In genomic region chr12:113676547-113676946, GRCh38 we compare ENCODE assay signal across 11 cellular contexts.
"Had no signal": no experiment of that assay in that cellular context is flagged by ENCODE, and none has a peak within 500 bp of the region (broad histone marks: within the 10 kb centered on the region; RNA-seq: fewer than 3 reads in every experiment).

No MANE protein-coding gene starts in this region.

- H3K4me2 ChIP-seq: GM23338 had no signal

- H3K9me3 ChIP-seq: HAP-1 had no signal

- H3K4me3 ChIP-seq: GM23248, GM23338, HAP-1 had no signal

- DNase-seq: GM23248, GOT3, H7, H9, HCEC 1CT, HFFc6 had no signal

- ATAC-seq: GM23338, HCT116 had no signal

- FAIRE-seq: H1, H54 had no signal

- H3K9ac ChIP-seq: GM23248 had no signal

- H3K27ac ChIP-seq: GM23248 had no signal

- H3K36me3 ChIP-seq: HAP-1 had no signal

- H2AFZ ChIP-seq: GM23248, GM23338 had no signal

- H3K4me1 ChIP-seq: HAP-1 had no signal
